8 cellular contexts compared by ENCODE assay signal in the genomic region with DNA sequence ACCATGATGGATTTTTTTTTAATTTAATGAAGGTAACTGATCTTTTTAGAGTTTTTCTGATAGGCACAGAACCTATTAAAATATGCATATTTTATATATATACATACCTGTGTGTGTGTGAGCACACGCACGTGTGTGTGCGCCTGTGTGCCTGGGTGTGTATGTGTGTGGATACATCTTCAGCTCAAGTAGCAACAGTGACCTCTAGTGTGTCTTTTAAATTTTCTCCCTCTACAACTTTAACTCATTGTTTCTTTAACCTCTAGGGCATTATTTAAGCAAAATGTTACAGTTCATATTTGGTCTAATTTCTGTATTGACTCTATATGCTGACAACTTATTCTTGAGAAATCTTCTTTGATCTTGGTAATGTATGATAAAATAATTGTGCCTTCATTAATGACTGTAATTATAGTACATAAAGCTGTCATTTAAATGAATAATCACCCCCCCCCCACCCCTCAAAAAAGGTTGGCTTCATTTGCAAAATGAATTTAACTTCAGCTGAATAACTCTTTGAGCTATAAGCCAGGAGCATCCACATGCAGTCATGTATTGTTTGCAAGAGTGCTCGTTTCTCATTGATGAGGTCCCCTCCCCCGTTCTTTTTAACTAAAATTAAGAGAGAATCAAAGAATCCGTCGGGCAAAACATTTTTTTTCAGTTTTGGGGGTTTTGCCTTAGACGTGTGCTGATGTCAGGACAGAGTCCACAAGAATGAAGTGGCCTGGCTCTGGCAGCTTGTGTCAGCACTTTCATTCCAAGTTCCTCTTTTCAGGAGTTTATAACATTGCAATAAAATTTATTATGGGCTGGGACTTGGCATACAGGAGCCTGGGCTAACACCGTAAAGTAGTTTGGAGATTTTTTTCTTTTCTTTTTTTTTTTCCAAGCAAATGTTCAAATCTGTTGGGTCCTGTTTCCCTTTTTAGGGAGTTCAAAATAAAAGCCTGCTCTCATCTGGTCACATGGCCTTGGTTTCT.
DNase-seq lines count a peak whose midpoint lies in the region; ATAC-seq, FAIRE-seq and TF ChIP-seq lines count a peak whose summit lies in the region.

No MANE protein-coding gene starts in this region.

- WGBS in H1 (ENCODE audit: extremely low coverage in 1 of 2, insufficient coverage in 1 of 2, insufficient read length in 1 of 2, insufficient replicate concordance in 2 of 2, low coverage in 1 of 2, low lambda C conversion rate in 2 of 2, missing lambda C conversion rate in 1 of 2), 2 experiments: 72% methylated on average over 9 of the region's 9 CpGs; no CpG with 5 or more reads in 1 of the 2 experiments

- no peak overlapping the region for H3K14ac ChIP-seq in H1 (ENCODE audit: insufficient read length)

- POLR2A ChIA-PET in H1 (lab: Charles Lee; ENCODE audit: partially characterized antibody): interaction anchor here (1.2 to 1.4 kb wide), 3 partner anchors 130 to 139 kb away, joined by 3 to 4 read pairs (median 4); no protein-coding TSS in a partner anchor

- no peak overlapping the region for H3K4me3 Mint-ChIP-seq in stimulated activated memory B cell treated with anti-CD40 and anti-IgM and Interleukin-4, amounts not matched to agents 10 μg/mL and 1 μg/mL and 100 μg/mL, for 72 hours
- H3K4me3 Mint-ChIP-seq in activated T-cell treated with anti-CD3 and anti-CD28 coated beads, Interleukin-2, amount 50 U/mL, for 4 hours: no peak overlapping the region

- H2BK5ac ChIP-seq in H1 (ENCODE audit: low read depth, low read length): no peak overlapping the region

- H3K36me3 ChIP-seq in H1 (ENCODE audit: control insufficient read depth in 2 of 4, insufficient read depth in 4 of 4, low read length in 3 of 4): no peaks in the 10 kb centered on the region

- TF ChIP-seq POLR2A in H1 (IDR thresholded peaks at IDR 0.05; ENCODE audit: control extremely low read depth in 1 of 2, low read depth in 2 of 2, low read length in 2 of 2): no peak

- no peak overlapping the region for H3K9ac ChIP-seq in H1 (replicated peaks in 1 of 4; ENCODE audit: extremely low read depth in 1 of 4, low read depth in 3 of 4, low read length in 3 of 4)

- H3K23ac ChIP-seq in H1 (ENCODE audit: insufficient read length): no peak overlapping the region

- H3K23me2 ChIP-seq in H1 (ENCODE audit: low read depth, low read length): no peaks in the 10 kb centered on the region; the same call in 1 of the 2 replicates

- H2AFZ ChIP-seq in H1 (ENCODE audit: low read length): peak overlapping the region; percentile 75; the same call in 1 of the 2 replicates

- no peak overlapping the region for H4K5ac ChIP-seq in H1 (ENCODE audit: insufficient read length, low read depth, low read length)

- H3K79me2 ChIP-seq in H1 (ENCODE audit: control insufficient read depth in 1 of 2, insufficient read depth in 2 of 2, low read length in 2 of 2): no peaks in the 10 kb centered on the region

- no peak overlapping the region for H4K8ac ChIP-seq in H1 (ENCODE audit: extremely low read depth, insufficient read depth, low read length)

- H3K27me3 Mint-ChIP-seq in stimulated activated memory B cell treated with anti-CD40 and anti-IgM and Interleukin-4, amounts not matched to agents 10 μg/mL and 1 μg/mL and 100 μg/mL, for 72 hours: peaks cover 10% of the 10 kb centered on the region
- peaks cover 13% of the 10 kb centered on the region for H3K27me3 Mint-ChIP-seq in activated T-cell treated with anti-CD3 and anti-CD28 coated beads, Interleukin-2, amount 50 U/mL, for 4 hours (ENCODE audit: low read depth)

- TF ChIP-seq EP300 in H1 (IDR thresholded peaks at IDR 0.05; ENCODE audit: borderline replicate concordance in 1 of 2, low read depth in 2 of 2, low read length in 2 of 2): no peak

- TF ChIP-seq RAD21 in H1 (IDR thresholded peaks at IDR 0.05 in 1 of 2, conservative IDR thresholded peaks at IDR 0.05 in 1 of 2; ENCODE audit: low read depth in 2 of 2, low read length in 2 of 2): peak; percentile 75 to 78

- no peak overlapping the region for H2BK12ac ChIP-seq in H1 (ENCODE audit: low read depth, low read length)

- H3K27ac Mint-ChIP-seq in stimulated activated memory B cell treated with anti-CD40 and anti-IgM and Interleukin-4, amounts not matched to agents 10 μg/mL and 1 μg/mL and 100 μg/mL, for 72 hours: no peak overlapping the region

- no peak overlapping the region for H2BK20ac ChIP-seq in H1 (ENCODE audit: low read length)

- no peaks in the 10 kb centered on the region for H3K9me3 Mint-ChIP-seq in stimulated activated memory B cell treated with anti-CD40 and anti-IgM and Interleukin-4, amounts not matched to agents 10 μg/mL and 1 μg/mL and 100 μg/mL, for 72 hours
- no peaks in the 10 kb centered on the region for H3K9me3 Mint-ChIP-seq in activated T-cell treated with anti-CD3 and anti-CD28 coated beads, Interleukin-2, amount 50 U/mL, for 4 hours

- H3K4me2 ChIP-seq in H1 (ENCODE audit: insufficient read depth in 1 of 2, low read depth in 2 of 2, low read length in 2 of 2): no peak overlapping the region; a peak in 1 of 4 replicates

- H2BK120ac ChIP-seq in H1 (replicated peaks; ENCODE audit: low read depth, low read length): no peak overlapping the region

- no peak overlapping the region for H3K4ac ChIP-seq in H1 (replicated peaks; ENCODE audit: insufficient read length, low read depth, low read length)

- no peaks in the 10 kb centered on the region for H4K20me1 ChIP-seq in H1 (replicated peaks in 1 of 2; ENCODE audit: control insufficient read depth in 1 of 2, insufficient read depth in 2 of 2, low read length in 2 of 2)

- no peaks in the 10 kb centered on the region for H3K4me1 ChIP-seq in H1 (replicated peaks in 1 of 4; ENCODE audit: control insufficient read depth in 3 of 4, insufficient read depth in 4 of 4, low read length in 3 of 4)

- FAIRE-seq in A204.1 (lab: Jason Lieb, UNC) (peak; percentile 47), H1 (lab: Jason Lieb, UNC) (peak; percentile 63)

- H3K4me3 ChIP-seq in H1 (ENCODE audit: extremely low read depth in 1 of 4, insufficient read depth in 2 of 4, low read depth in 3 of 4, low read length in 4 of 4): no peak overlapping the region

- no peaks in the 10 kb centered on the region for H3K36me3 Mint-ChIP-seq in stimulated activated memory B cell treated with anti-CD40 and anti-IgM and Interleukin-4, amounts not matched to agents 10 μg/mL and 1 μg/mL and 100 μg/mL, for 72 hours
- no peaks in the 10 kb centered on the region for H3K36me3 Mint-ChIP-seq in activated T-cell treated with anti-CD3 and anti-CD28 coated beads, Interleukin-2, amount 50 U/mL, for 4 hours (ENCODE audit: insufficient read depth)

- no peak overlapping the region for H2AK5ac ChIP-seq in H1 (ENCODE audit: low read depth, low read length)

- peak; percentile 13 to 52 (median 40); a peak in 3 of 4 replicates for TF ChIP-seq CTCF in H1 (IDR thresholded peaks at IDR 0.05; ENCODE audit: control extremely low read depth in 1 of 3, insufficient read depth in 1 of 3, low read depth in 1 of 3, low read length in 3 of 3)

- no peaks in the 10 kb centered on the region for H3K9me3 ChIP-seq in H1 (ENCODE audit: insufficient read depth in 2 of 2, low read depth in 1 of 2, low read length in 1 of 2)

- no peaks in the 10 kb centered on the region for H3K4me1 Mint-ChIP-seq in stimulated activated memory B cell treated with anti-CD40 and anti-IgM and Interleukin-4, amounts not matched to agents 10 μg/mL and 1 μg/mL and 100 μg/mL, for 72 hours
- no peaks in the 10 kb centered on the region for H3K4me1 Mint-ChIP-seq in activated T-cell treated with anti-CD3 and anti-CD28 coated beads, Interleukin-2, amount 50 U/mL, for 4 hours (ENCODE audit: low read depth)

- no peak overlapping the region for H2BK15ac ChIP-seq in H1 (ENCODE audit: low read length)

- DNase-seq in NCI-H748 treated with DMSO at 0.1 percent for 48 hours (lab: John Stamatoyannopoulos, UW) (peak; percentile 44), H1 (ENCODE audit: low read depth in 1 of 2, low spot score in 2 of 2) (no peak), myocyte (ENCODE audit: low read depth) (peak; percentile 48)
- no peak for DNase-seq in activated T-cell treated with anti-CD3 and anti-CD28 coated beads, Interleukin-2, amount 50 U/mL, for 4 hours

- no peak overlapping the region for H3K27ac ChIP-seq in H1 (ENCODE audit: low read depth, low read length)

- CTCF ChIA-PET in H1 (lab: Charles Lee; ENCODE audit: partially characterized antibody): interaction anchor here (0.6 to 1.7 kb wide), 11 partner anchors 9 to 994 kb away, joined by 3 to 5 read pairs (median 3); no protein-coding TSS in a partner anchor

- no peak overlapping the region for H3K18ac ChIP-seq in H1 (ENCODE audit: extremely low read depth, low read length)

- H3K56ac ChIP-seq in H1 (replicated peaks; ENCODE audit: insufficient read length, low read depth, low read length): no peak overlapping the region

- no peak overlapping the region for H4K91ac ChIP-seq in H1 (replicated peaks; ENCODE audit: insufficient read length, low read length)

- ATAC-seq in GM18867 (IDR thresholded peaks at IDR 0.05; ENCODE audit: unreplicated experiment) (peak; percentile 71), HG03378 (IDR thresholded peaks at IDR 0.05; ENCODE audit: unreplicated experiment) (no peak)
- ATAC-seq in stimulated activated memory B cell treated with anti-CD40 and anti-IgM and Interleukin-4, amounts not matched to agents 10 μg/mL and 1 μg/mL and 100 μg/mL, for 72 hours: no peak
- ATAC-seq in activated T-cell treated with anti-CD3 and anti-CD28 coated beads, Interleukin-2, amount 50 U/mL, for 4 hours: no peak

- H3K79me1 ChIP-seq in H1 (ENCODE audit: low read depth, low read length): no peaks in the 10 kb centered on the region

- no peaks in the 10 kb centered on the region for H3K27me3 ChIP-seq in H1 (replicated peaks in 1 of 4; ENCODE audit: control insufficient read depth in 3 of 4, extremely low read depth in 1 of 4, insufficient read depth in 3 of 4, low read length in 3 of 4)

TF ChIP-seq in H1, 55 proteins besides CTCF, POLR2A, EP300 and RAD21 (continues in another document):
- TF ChIP-seq RFX5 (IDR thresholded peaks at IDR 0.05; ENCODE audit: borderline replicate concordance, low read depth, low read length) (no peak), RXRA (IDR thresholded peaks at IDR 0.05; ENCODE audit: insufficient read depth, low read depth, low read length) (no peak), HDAC6 (IDR thresholded peaks at IDR 0.05; ENCODE audit: low read depth, low read length) (no peak), TBP (IDR thresholded peaks at IDR 0.05; ENCODE audit: low read depth, low read length) (no peak), EZH2 (IDR thresholded peaks at IDR 0.05; ENCODE audit: low read depth, low read length, severe bottlenecking) (no peak), POLR2AphosphoS5 (IDR thresholded peaks at IDR 0.05; ENCODE audit: low read depth, low read length) (no peak), SP2 (IDR thresholded peaks at IDR 0.05; ENCODE audit: low read length) (no peak)

Comparison
In these comparisons a context has a peak if more than half of its experiments do, and no peak if none do; other contexts are left out.
1. DNase-seq: peak in NCI-H748 treated with DMSO at 0.1 percent for 48 hours (single experiment) and myocyte (single experiment); none in H1 (0 of 2) and activated T-cell treated with anti-CD3 and anti-CD28 coated beads, Interleukin-2, amount 50 U/mL, for 4 hours (single experiment).